22 cellular contexts compared by ENCODE assay signal in the genomic region with DNA sequence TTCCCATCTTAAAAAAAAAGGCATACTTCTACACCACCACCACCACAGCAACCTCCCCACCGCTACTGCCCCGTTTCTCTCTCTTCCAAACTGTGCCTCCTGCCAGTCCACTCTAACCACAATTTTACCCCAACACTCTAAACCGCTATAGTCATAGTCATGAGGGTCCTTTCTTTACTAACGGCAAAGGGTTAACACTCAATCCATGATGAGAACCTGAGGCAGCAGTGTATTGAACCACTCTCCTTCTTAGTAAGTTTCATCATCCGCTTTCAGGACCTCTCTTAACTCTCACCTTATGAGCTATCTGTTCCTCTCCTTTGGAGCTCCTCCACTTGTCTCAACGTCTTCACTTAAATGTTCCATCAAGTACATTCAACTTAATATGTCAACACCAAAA. TPM values are rescaled to one million over a fixed set of nuclear protein-coding genes. Genes with fewer than 3 reads are reported as not detected.
A peak's percentile ranks its signal among the peaks of the same experiment; 100 is the strongest.
DNase-seq lines count a peak whose midpoint lies in the region; ATAC-seq, FAIRE-seq and TF ChIP-seq lines count a peak whose summit lies in the region.
"Had no signal": no experiment of that assay in that cellular context is flagged by ENCODE, and none has a peak within 500 bp of the region (broad histone marks: within the 10 kb centered on the region; RNA-seq: fewer than 3 reads in every experiment).

No MANE protein-coding gene starts in this region.

- H3F3A ChIP-seq in GM23338 (replicated peaks; ENCODE audit: low read depth): no peaks in the 10 kb centered on the region

- no peak overlapping the region for H3K4me3 ChIP-seq in GM12878
- no peak overlapping the region for H3K4me3 ChIP-seq in GM23338
- no peak overlapping the region for H3K4me3 ChIP-seq in HAP-1
- H3K4me3 ChIP-seq: Peyer's patch had no signal

- H4K20me1 ChIP-seq in GM12878 (ENCODE audit: control insufficient read depth, insufficient read depth) (no peaks in the 10 kb centered on the region), GM23338 (replicated peaks; ENCODE audit: insufficient read depth) (no peaks in the 10 kb centered on the region; the same call in 1 of the 2 replicates)

- peaks cover 47% of the 10 kb centered on the region for H3K36me3 Mint-ChIP-seq in GM23338 (ENCODE audit: low read depth)

- CTCF ChIA-PET in GM12878 (lab: Yijun Ruan, JAX): interaction anchor here (0.7 to 2.4 kb wide), 8 partner anchors 10 to 74 kb away, joined by 3 to 10 read pairs (median 4); a partner anchor contains a TSS

- in situ Hi-C loops in GM12878 (cut with MboI): no loop called here
- in situ Hi-C loops in HAP-1 (cut with MboI; ENCODE audit: low sequenced_read_pairs): no loop called here

- peaks cover 5% of the 10 kb centered on the region; the same call in 1 of the 3 replicates for H3K9me3 Mint-ChIP-seq in GM23338

- no peaks in the 10 kb centered on the region for H3K27me3 Mint-ChIP-seq in GM23338 (ENCODE audit: insufficient read depth, low read depth, poor library complexity)

- H3K27me3 ChIP-seq in GM12878 (replicated peaks in 1 of 2; ENCODE audit: control insufficient read depth in 2 of 2, insufficient read depth in 2 of 2, low read length in 1 of 2): no peaks in the 10 kb centered on the region
- no peaks in the 10 kb centered on the region for H3K27me3 ChIP-seq in GM23338 (ENCODE audit: insufficient read depth)
- H3K27me3 ChIP-seq in HAP-1 (ENCODE audit: low read depth): no peaks in the 10 kb centered on the region
- H3K27me3 ChIP-seq: Peyer's patch had no signal

- peaks cover 7% of the 10 kb centered on the region; the same call in 2 of the 3 replicates for H3K4me1 Mint-ChIP-seq in GM23338

- H3K9me3 ChIP-seq in GM12878 (replicated peaks; ENCODE audit: control insufficient read depth, insufficient read depth, low read length): no peaks in the 10 kb centered on the region
- no peaks in the 10 kb centered on the region for H3K9me3 ChIP-seq in HAP-1
- H3K9me3 ChIP-seq: Peyer's patch, SK-N-SH had no signal

- SMC1A ChIA-PET in GM12878 (lab: Charles Lee; ENCODE audit: uncharacterized antibody, unreplicated experiment): interaction anchor here (0.9 to 2.0 kb wide), 3 partner anchors 15 to 43 kb away, joined by 3 to 6 read pairs (median 3); no protein-coding TSS in a partner anchor

- H3K27ac ChIP-seq in GM12878 (ENCODE audit: control insufficient read depth, insufficient read depth): peak overlapping the region; percentile 73
- no peak overlapping the region for H3K27ac ChIP-seq in GM23338 (ENCODE audit: low read depth)
- H3K27ac ChIP-seq: Peyer's patch had no signal

- no peak overlapping the region for H3K27ac Mint-ChIP-seq in GM23338

- no TSS peak for BruUV-seq in GM12878 (replicated peaks; lab: Mats Ljungman, UMichigan)

- H3K4me1 ChIP-seq in GM12878 (ENCODE audit: control insufficient read depth, insufficient read depth, low read length) (peaks cover 30% of the 10 kb centered on the region), GM23338 (ENCODE audit: insufficient read depth) (peaks cover 4% of the 10 kb centered on the region; the same call in 1 of the 2 replicates), HAP-1 (no peaks in the 10 kb centered on the region)
- H3K4me1 ChIP-seq: Peyer's patch had no signal

- H3K79me2 ChIP-seq in GM12878 (ENCODE audit: control insufficient read depth, insufficient read depth, low read length) (peaks cover 3% of the 10 kb centered on the region; the same call in 1 of the 2 replicates), GM23338 (replicated peaks; ENCODE audit: insufficient read depth) (no peaks in the 10 kb centered on the region; the same call in 1 of the 2 replicates)

- no peaks in the 10 kb centered on the region for H3K9me2 ChIP-seq in GM23338 (ENCODE audit: insufficient read depth)
- H3K9me2 ChIP-seq: SK-N-SH had no signal

- H2AFZ ChIP-seq in GM12878 (ENCODE audit: control insufficient read depth, low read depth, low read length) (no peak overlapping the region), GM23338 (no peak overlapping the region)

- intact Hi-C loops in GM12878 (cut with micrococcal nuclease; ENCODE audit: unreplicated experiment): loop anchor here (5.0 kb wide), 1 partner anchor 45 kb away; no protein-coding TSS in a partner anchor

- TF ChIP-seq POLR2A in GM12892 (IDR thresholded peaks at IDR 0.05; ENCODE audit: low read depth, low read length): no peak
- no peak for TF ChIP-seq POLR2A in GM12878 (IDR thresholded peaks at IDR 0.05; ENCODE audit: low read depth, low read length)

- POLR2A ChIA-PET in GM12878 (lab: Charles Lee): no interaction called here

- WGBS in GM12878 (ENCODE audit: insufficient coverage, insufficient replicate concordance, low lambda C conversion rate, missing lambda C conversion rate): 18% methylated on average over 6 of the region's 6 CpGs

- TF ChIP-seq EP300 in GM12878 (IDR thresholded peaks at IDR 0.05; ENCODE audit: borderline replicate concordance in 1 of 2, control insufficient read depth in 1 of 2, low read depth in 2 of 2, low read length in 2 of 2): no peak

- H3K4me2 ChIP-seq in GM12878 (ENCODE audit: control insufficient read depth, insufficient read depth): peak overlapping the region; percentile 65; the same call in 1 of the 2 replicates
- no peak overlapping the region for H3K4me2 ChIP-seq in GM23338
- H3K4me2 ChIP-seq: SK-N-SH had no signal

- TF ChIP-seq RAD21 in GM12878 (IDR thresholded peaks at IDR 0.05; ENCODE audit: insufficient read depth, low read depth, low read length): no peak

- FAIRE-seq in GM12892 (lab: Jason Lieb, UNC): peak; percentile 65
- FAIRE-seq in GM12878 (lab: Jason Lieb, UNC): peak; percentile 31
- FAIRE-seq: A204.1, GM12891 had no signal

- ATAC-seq in GM19455 (IDR thresholded peaks at IDR 0.05; ENCODE audit: unreplicated experiment) (peak; percentile 59), HG02870 (IDR thresholded peaks at IDR 0.05; ENCODE audit: unreplicated experiment) (peak; percentile 62), GM12878 (peak; percentile 9), GM23338 (no peak)

- TF ChIP-seq CTCF in GM12878 (IDR thresholded peaks at IDR 0.05 in 2 of 3, conservative IDR thresholded peaks at IDR 0.05 in 1 of 3; ENCODE audit: control insufficient read depth in 2 of 3, extremely low read depth in 1 of 3, insufficient read depth in 1 of 3, low read depth in 3 of 3, low read length in 3 of 3) (no peak), GM23338 (conservative IDR thresholded peaks at IDR 0.05; ENCODE audit: low read depth in 2 of 2) (no peak)

- H3K9ac ChIP-seq in GM12878 (ENCODE audit: control insufficient read depth, insufficient read depth, low read length): no peak overlapping the region
- H3K9ac ChIP-seq: SK-N-SH had no signal

- DNase-seq in GM12892 (ENCODE audit: insufficient read length) (no peak), GM12878 (ENCODE audit: low read depth, low spot score) (no peak), DMS 273 (lab: John Stamatoyannopoulos, UW; ENCODE audit: unreplicated experiment) (no peak), inferior parietal cortex (ENCODE audit: extremely low spot score) (no peak), GM23338 (ENCODE audit: low spot score) (no peak), HAP-1 (ENCODE audit: low spot score in 2 of 2) (no peak)
- DNase-seq: C1 segment of cervical spinal cord, DMS153, EL, IMR-90, Kasumi-1, NCI-H1105 treated with DMSO at 0.1 percent for 48 hours, NCI-H187, NCI-H2171, NCI-H82, Peyer's patch, Right ventricle myocardium superior, SK-N-SH had no signal

- no peak overlapping the region for H3K4me3 Mint-ChIP-seq in GM23338

- peaks cover 7 to 47% of the 10 kb centered on the region in 2 experiments for H3K36me3 ChIP-seq in GM12878 (ENCODE audit: control insufficient read depth in 2 of 2, insufficient read depth in 2 of 2, low read length in 1 of 2)
- peaks cover 5% of the 10 kb centered on the region; the same call in 1 of the 2 replicates for H3K36me3 ChIP-seq in GM23338 (ENCODE audit: insufficient read depth)
- H3K36me3 ChIP-seq in HAP-1 (replicated peaks): peaks cover 67% of the 10 kb centered on the region

- RAD21 ChIA-PET in GM12878 (lab: Charles Lee; ENCODE audit: unreplicated experiment): interaction anchor here (1.4 kb wide), 1 partner anchor 36 kb away, joined by 5 read pairs; no protein-coding TSS in a partner anchor

RNA-seq across cellular contexts. Expression of a gene that starts 34.0 kb away (rescaled TPM):
- 8.6 TPM for polyA plus RNA-seq in GM12892 (2012; ENCODE audit: missing spikeins)
- total RNA-seq in GM12878 (2013; cell fraction: nucleolus; rRNA removed): 4.3 and 5.1 TPM in 2 replicates
- total RNA-seq in GM12878 (2014; rRNA removed) (10.6 and 12.0 TPM in 2 replicates), GM12878 (2014; rRNA removed; fragmentation: Illumina TruSeq; extraction: Trizol) (8.5 and 11.1 TPM in 2 replicates), GM12878 (2021) (7.0 and 7.7 TPM in 2 replicates)
- 11.5 TPM for polyA plus RNA-seq in GM12878 (2011; ENCODE audit: low read depth)
- polyA plus RNA-seq in GM12878 (2011; rRNA removed) (8.9 and 14.2 TPM in 2 replicates), GM12878 (2014; fragmentation: Illumina TruSeq; extraction: Trizol) (10.6 and 15.2 TPM in 2 replicates), GM12878 (2014; fragmentation: Nextera tagmentation; extraction: Ambion mirVana) (1 to 10 TPM; 8.7 to 8.9 TPM), GM12878 (2014; rRNA removed) (11.0 TPM in 2 replicates), GM12878 (2016; fragmentation: Nextera tagmentation; extraction: Ambion mirVana) (10 to 100 TPM; 18.3 to 19.1 TPM), GM23338 (2016; fragmentation: Nextera tagmentation; extraction: Ambion mirVana) (0.94 and 1.7 TPM in 2 replicates)
- polyA plus RNA-seq in GM12878 (2011; cell fraction: cytosol; rRNA removed): 5.7 and 5.8 TPM in 2 replicates
- polyA plus RNA-seq in GM12878 (2011; cell fraction: nucleus; rRNA removed): 3.8 and 4.7 TPM in 2 replicates
- 10.4 and 10.9 TPM in 2 replicates for polyA plus RNA-seq in GM12878 (2012)
- 2.2 and 3.0 TPM in 2 replicates for polyA minus RNA-seq in GM12878 (2011; rRNA and poly(A)+ RNA removed)
- polyA minus RNA-seq in GM12878 (2011; cell fraction: cytosol; rRNA and poly(A)+ RNA removed): not detected in 2 replicates
- polyA minus RNA-seq in GM12878 (2011; cell fraction: nucleus; rRNA and poly(A)+ RNA removed): 1.7 and 3.1 TPM in 2 replicates
- total RNA-seq in GM23338 (2014; rRNA removed; shearing (Covaris generic)): 0.21 TPM in 1 of 2 replicates, not detected in the other

RNA-seq across cellular contexts. Expression of a gene that starts 50.8 kb away (rescaled TPM):
- polyA plus RNA-seq in GM12892 (2012; ENCODE audit: missing spikeins): 42.3 TPM
- 183 and 192 TPM in 2 replicates for total RNA-seq in GM12878 (2013; cell fraction: nucleolus; rRNA removed)
- total RNA-seq in GM12878 (2014; rRNA removed) (66.3 and 66.5 TPM in 2 replicates), GM12878 (2014; rRNA removed; fragmentation: Illumina TruSeq; extraction: Trizol) (44.5 and 47.0 TPM in 2 replicates), GM12878 (2021) (65.4 and 71.6 TPM in 2 replicates)
- 23.6 TPM for polyA plus RNA-seq in GM12878 (2011; ENCODE audit: low read depth)
- polyA plus RNA-seq in GM12878 (2011; rRNA removed) (115 and 118 TPM in 2 replicates), GM12878 (2014; fragmentation: Illumina TruSeq; extraction: Trizol) (65.9 and 72.9 TPM in 2 replicates), GM12878 (2014; fragmentation: Nextera tagmentation; extraction: Ambion mirVana) (10 to 100 TPM; 12.4 to 15.0 TPM), GM12878 (2014; rRNA removed) (62.0 and 74.7 TPM in 2 replicates), GM12878 (2016; fragmentation: Nextera tagmentation; extraction: Ambion mirVana) (10 to 100 TPM; 76.2 to 81.2 TPM), GM23338 (2016; fragmentation: Nextera tagmentation; extraction: Ambion mirVana) (78.2 and 90.5 TPM in 2 replicates)
- 68.7 and 77.7 TPM in 2 replicates for polyA plus RNA-seq in GM12878 (2011; cell fraction: cytosol; rRNA removed)
- polyA plus RNA-seq in GM12878 (2011; cell fraction: nucleus; rRNA removed): 56.0 and 66.1 TPM in 2 replicates
- polyA plus RNA-seq in GM12878 (2012): 36.6 and 47.0 TPM in 2 replicates
- polyA minus RNA-seq in GM12878 (2011; rRNA and poly(A)+ RNA removed): 129 and 178 TPM in 2 replicates
- polyA minus RNA-seq in GM12878 (2011; cell fraction: cytosol; rRNA and poly(A)+ RNA removed): 64.0 and 77.6 TPM in 2 replicates
- 83.1 and 123 TPM in 2 replicates for polyA minus RNA-seq in GM12878 (2011; cell fraction: nucleus; rRNA and poly(A)+ RNA removed)
- 155 and 168 TPM in 2 replicates for total RNA-seq in GM23338 (2014; rRNA removed; shearing (Covaris generic))
